ENCODE assay signal across 11 cellular contexts in genomic region chr1:168121314-168122029, GRCh38. TPM values are rescaled to one million over a fixed set of nuclear protein-coding genes. Genes with fewer than 3 reads are reported as not detected.
A peak's percentile ranks its signal among the peaks of the same experiment; 100 is the strongest.
DNase-seq lines count a peak whose midpoint lies in the region; TF ChIP-seq lines count a peak whose summit lies in the region.
"Had no signal": no experiment of that assay in that cellular context is flagged by ENCODE, and none has a peak within 500 bp of the region (broad histone marks: within the 10 kb centered on the region; RNA-seq: fewer than 3 reads in every experiment).

No MANE protein-coding gene starts in this region.

- no peaks in the 10 kb centered on the region for H3K27me3 ChIP-seq in colonic mucosa
- no peaks in the 10 kb centered on the region for H3K27me3 ChIP-seq in layer of hippocampus (ENCODE audit: control insufficient read depth, insufficient read depth, low read length)
- H3K27me3 ChIP-seq in stomach, result no peaks in the 10 kb centered on the region
- no peaks in the 10 kb centered on the region for H3K27me3 ChIP-seq in CD4-positive, alpha-beta memory T cell (ENCODE audit: insufficient read depth, low read length)

- peaks cover 0 to 7% (median 0%) of the 10 kb centered on the region in 8 donors for H3K9me3 Mint-ChIP-seq in CD4-positive, alpha-beta memory T cell

- H3K36me3 Mint-ChIP-seq in CD4-positive, alpha-beta memory T cell, result no peaks in the 10 kb centered on the region

- H3K9ac ChIP-seq in colonic mucosa (ENCODE audit: low read depth in 2 of 2, low read length in 2 of 2), result no peak overlapping the region

- no peak overlapping the region for H3K27ac ChIP-seq in colonic mucosa
- H3K27ac ChIP-seq in layer of hippocampus (ENCODE audit: low read depth, low read length), result peak overlapping the region; percentile 21
- peak overlapping the region; percentile 36 to 67 (median 44) for H3K27ac ChIP-seq in stomach
- H3K27ac ChIP-seq in CD4-positive, alpha-beta memory T cell (ENCODE audit: low read depth, low read length), result no peak overlapping the region

- peaks cover 20 to 33% of the 10 kb centered on the region in 2 donors for H3K27me3 Mint-ChIP-seq in CD4-positive, alpha-beta memory T cell

- intact Hi-C loops in colonic mucosa (cut with DNase I), result no loop called here
- intact Hi-C loops in stomach (cut with DNase I; ENCODE audit: low total_unique reads), result no loop called here
- intact Hi-C loops in CD4-positive, alpha-beta memory T cell (cut with micrococcal nuclease), result no loop called here

- H3K4me1 ChIP-seq in colonic mucosa (no peaks in the 10 kb centered on the region), stomach (peaks cover 0 to 19% (median 8%) of the 10 kb centered on the region in 4 donors)
- no peaks in the 10 kb centered on the region for H3K4me1 ChIP-seq in CD4-positive, alpha-beta memory T cell (ENCODE audit: insufficient read depth, low read length)

- CTCF ChIA-PET in CD4-positive, alpha-beta memory T cell (lab: Charles Lee; ENCODE audit: partially characterized antibody), result interaction anchor here (0.9 kb wide), 1 partner anchor 24 kb away, joined by 3 read pairs; no protein-coding TSS in a partner anchor

- H3K36me3 ChIP-seq in colonic mucosa, result no peaks in the 10 kb centered on the region
- H3K36me3 ChIP-seq in stomach, result no peaks in the 10 kb centered on the region
- H3K36me3 ChIP-seq in CD4-positive, alpha-beta memory T cell (ENCODE audit: insufficient read depth, low read length), result no peaks in the 10 kb centered on the region

- TF ChIP-seq POLR2A in stomach (IDR thresholded peaks at IDR 0.05), result no peak

- H3K4me3 ChIP-seq in colonic mucosa (no peak overlapping the region), stomach (no peak overlapping the region)
- H3K4me3 ChIP-seq in CD4-positive, alpha-beta memory T cell (ENCODE audit: low read length in 2 of 2), result no peak overlapping the region

- no peak overlapping the region for H3K4me3 Mint-ChIP-seq in CD4-positive, alpha-beta memory T cell
- H3K4me3 Mint-ChIP-seq: IgD-negative memory B cell had no signal

- peak; percentile 79 for DNase-seq in GM04504 (ENCODE audit: low read depth)
- peak; percentile 38 for DNase-seq in colonic mucosa
- peak; percentile 37 for DNase-seq in stomach
- no peak for DNase-seq in SKM-1 (lab: John Stamatoyannopoulos, UW; ENCODE audit: unreplicated experiment)
- DNase-seq in NCI-H146 treated with DMSO at 0.1 percent for 48 hours (lab: John Stamatoyannopoulos, UW; ENCODE audit: unreplicated experiment), result no peak
- DNase-seq in NCI-H1694 (lab: John Stamatoyannopoulos, UW), result no peak
- no peak for DNase-seq in CD4-positive, alpha-beta memory T cell
- DNase-seq: effector memory CD4-positive, alpha-beta T cell; NCI-H69 had no signal

- no peak for TF ChIP-seq EP300 in stomach (IDR thresholded peaks at IDR 0.05)

- H3K9me3 ChIP-seq in colonic mucosa (no peaks in the 10 kb centered on the region), stomach (no peaks in the 10 kb centered on the region)
- H3K9me3 ChIP-seq in CD4-positive, alpha-beta memory T cell (ENCODE audit: control insufficient read depth in 1 of 2, low read length in 2 of 2), result no peaks in the 10 kb centered on the region

- no peak for TF ChIP-seq CTCF in colonic mucosa (IDR thresholded peaks at IDR 0.05)
- TF ChIP-seq CTCF in stomach (IDR thresholded peaks at IDR 0.05), result no peak

- POLR2A ChIA-PET in CD4-positive, alpha-beta memory T cell (lab: Charles Lee; ENCODE audit: partially characterized antibody), result no interaction called here

- no peak overlapping the region for H3K27ac Mint-ChIP-seq in CD4-positive, alpha-beta memory T cell
- H3K27ac Mint-ChIP-seq: IgD-negative memory B cell had no signal

- no peaks in the 10 kb centered on the region for H3K4me1 Mint-ChIP-seq in CD4-positive, alpha-beta memory T cell
- H3K4me1 Mint-ChIP-seq: IgD-negative memory B cell had no signal

- WGBS in stomach, 5 donors, result 37 to 72% (median 66%) methylated on average over 4 to 8 of the region's 8 CpGs

RNA-seq across cellular contexts. Expression of gene GPR161, which starts 15.3 kb away (rescaled TPM):
- total RNA-seq in colonic mucosa (1 to 10 TPM; 2.5 to 3.2 TPM), stomach (1 to 10 TPM; 3.1 to 8.1 (median 5.8) TPM)
- 1 to 10 TPM; 1.1 to 2.9 (median 2.6) TPM for polyA plus RNA-seq in stomach
- under 1 TPM in 1 of 2 experiments, not detected in 1; 0.12 TPM for total RNA-seq in CD4-positive, alpha-beta memory T cell
- under 1 TPM; 0.09 to 0.10 TPM for polyA plus RNA-seq in CD4-positive, alpha-beta memory T cell
- polyA plus RNA-seq: IgD-negative memory B cell had no signal

RNA-seq across cellular contexts. Expression of gene TIPRL, which starts 57.3 kb away (rescaled TPM):
- total RNA-seq in colonic mucosa (10 to 100 TPM; 34.6 to 37.2 TPM), stomach (100 to 1,000 TPM in 1 of 5 donors, 10 to 100 TPM in 4; 12.0 to 229 (median 37.5) TPM)
- polyA plus RNA-seq in stomach, result 10 to 100 TPM; 10.8 to 15.0 (median 13.9) TPM
- total RNA-seq in CD4-positive, alpha-beta memory T cell, result 10 to 100 TPM; 23.8 to 28.3 TPM
- 10 to 100 TPM; 36.3 to 37.8 TPM for polyA plus RNA-seq in CD4-positive, alpha-beta memory T cell

Comparison
In these comparisons a context has a peak if more than half of its experiments do, and no peak if none do; other contexts are left out.
1. DNase-seq: peak in GM04504 (single experiment), colonic mucosa (single experiment) and stomach (single experiment); none in SKM-1 (single experiment), NCI-H146 treated with DMSO at 0.1 percent for 48 hours (single experiment), NCI-H1694 (single experiment) and CD4-positive, alpha-beta memory T cell (0 of 5).
2. H3K27ac ChIP-seq: peak in layer of hippocampus (single experiment) and stomach (5 of 5); none in colonic mucosa (single experiment) and CD4-positive, alpha-beta memory T cell (single experiment).